8 cellular contexts compared by ENCODE assay signal in the genomic region with DNA sequence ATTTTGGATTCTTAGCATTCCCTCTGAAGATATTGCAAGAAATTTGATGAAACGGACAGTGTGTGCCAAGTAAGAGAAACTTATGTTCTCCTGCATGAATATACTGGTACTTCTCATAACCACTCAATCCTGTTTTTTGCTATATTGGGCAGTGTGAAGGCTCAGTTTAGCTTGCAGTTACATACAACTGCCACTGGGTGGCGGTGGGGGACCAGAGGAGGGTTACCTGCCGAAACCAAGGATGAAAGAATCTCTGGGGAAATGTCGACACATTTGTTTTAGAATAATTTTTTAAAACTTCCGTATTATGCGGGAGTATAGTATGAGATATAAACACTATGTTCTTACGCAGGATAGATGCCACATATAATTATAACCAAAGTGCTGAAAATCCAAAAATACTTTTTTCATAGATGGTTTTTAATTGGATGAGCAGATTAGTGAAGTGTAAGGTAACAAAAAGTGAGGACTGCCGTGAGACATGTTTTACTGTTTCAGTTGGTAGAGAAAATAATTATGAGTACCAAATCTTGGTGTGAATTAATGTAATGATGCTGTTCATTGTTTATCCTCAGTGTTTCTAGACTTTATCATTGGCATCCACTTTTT. TPM values are rescaled to one million over a fixed set of nuclear protein-coding genes. Genes with fewer than 3 reads are reported as not detected.
A peak's percentile ranks its signal among the peaks of the same experiment; 100 is the strongest.
DNase-seq lines count a peak whose midpoint lies in the region; ATAC-seq and TF ChIP-seq lines count a peak whose summit lies in the region.

No MANE protein-coding gene starts in this region.

- TF ChIP-seq CTCF in GM10266 (IDR thresholded peaks at IDR 0.05; ENCODE audit: control insufficient read depth, insufficient read depth, low read depth, missing control alignments) (peak; percentile 96), gastroesophageal sphincter (IDR thresholded peaks at IDR 0.05) (peak; percentile 89 to 92 (median 91)), uterus (IDR thresholded peaks at IDR 0.05) (peak; percentile 88 to 99 (median 94))

- intact Hi-C loops in uterus (cut with DNase I; ENCODE audit: low total_unique reads) = no loop called here

- H3K4me3 ChIP-seq in SJCRH30 (no peak overlapping the region), gastroesophageal sphincter (peak overlapping the region in 1 of 2 donors; percentile 14), uterus (peak overlapping the region in 1 of 2 donors; percentile 15)

- DNase-seq in GM10266 (ENCODE audit: extremely low spot score) (peak; percentile 52), HCEC 1CT (peak; percentile 51), M059J (ENCODE audit: low read depth) (peak; percentile 75), SJCRH30 (peak; percentile 37 to 80), pons (ENCODE audit: low spot score) (peak; percentile 86), uterus (peak; percentile 54 to 72)
- peak; percentile 37 for DNase-seq in activated gamma-delta T cell treated with anti-CD3 and anti-CD28 coated beads, Interleukin-2, amount 50 U/mL, for 16 hours (ENCODE audit: low read depth)

- H3K36me3 ChIP-seq in SJCRH30 (peaks cover 32% of the 10 kb centered on the region), gastroesophageal sphincter (peaks cover 0 to 30% of the 10 kb centered on the region in 2 donors), uterus (no peaks in the 10 kb centered on the region)

- WGBS in gastroesophageal sphincter (ENCODE audit: low coverage in 1 of 2), 2 donors = 3 to 6% methylated on average over 8 of the region's 8 CpGs

- peak; percentile 82 for ATAC-seq in gastroesophageal sphincter

- no peak overlapping the region for H3K27ac ChIP-seq in SJCRH30
- no peak overlapping the region for H3K27ac ChIP-seq in gastroesophageal sphincter
- peak overlapping the region; percentile 46 to 74 for H3K27ac ChIP-seq in uterus

- TF ChIP-seq POLR2A in gastroesophageal sphincter (IDR thresholded peaks at IDR 0.05) (no peak), uterus (IDR thresholded peaks at IDR 0.05) (no peak)

- H3K27me3 ChIP-seq in SJCRH30 (no peaks in the 10 kb centered on the region), gastroesophageal sphincter (no peaks in the 10 kb centered on the region), uterus (no peaks in the 10 kb centered on the region)

- H3K9me3 ChIP-seq in SJCRH30 (replicated peaks) (no peaks in the 10 kb centered on the region), gastroesophageal sphincter (no peaks in the 10 kb centered on the region), uterus (no peaks in the 10 kb centered on the region)

- H3K4me1 ChIP-seq in SJCRH30 (no peaks in the 10 kb centered on the region), gastroesophageal sphincter (peaks cover 0 to 43% (median 3%) of the 10 kb centered on the region in 3 donors), uterus (no peaks in the 10 kb centered on the region)

- TF ChIP-seq EP300 in gastroesophageal sphincter (IDR thresholded peaks at IDR 0.05) = no peak

RNA-seq across cellular contexts. Expression of a gene that starts 9.7 kb away (rescaled TPM):
- 32.9 and 43.4 TPM in 2 replicates for total RNA-seq in M059J (2014; rRNA removed; shearing (Covaris generic))
- total RNA-seq in SJCRH30 (2014; rRNA removed; shearing (Covaris generic)) = 29.0 and 30.2 TPM in 2 replicates
- total RNA-seq in gastroesophageal sphincter (10 to 100 TPM; 13.3 to 49.7 (median 22.3) TPM), uterus (10 to 100 TPM; 21.5 to 69.2 (median 47.8) TPM)

RNA-seq across cellular contexts. Expression of a gene that starts 39.5 kb away (rescaled TPM):
- total RNA-seq in M059J (2014; rRNA removed; shearing (Covaris generic)) = 14.3 and 23.6 TPM in 2 replicates
- 7.9 and 8.8 TPM in 2 replicates for total RNA-seq in SJCRH30 (2014; rRNA removed; shearing (Covaris generic))
- total RNA-seq in gastroesophageal sphincter (10 to 100 TPM; 31.0 to 54.8 (median 46.2) TPM), uterus (10 to 100 TPM; 13.1 to 49.3 (median 23.1) TPM)

Comparison
In these comparisons a context has a peak if more than half of its experiments do, and no peak if none do; other contexts are left out.
1. H3K27ac ChIP-seq: peak in uterus (2 of 2); none in SJCRH30 (single experiment) and gastroesophageal sphincter (0 of 4).
2. Peak in every context shown above with its lines, with median percentiles within 50 percentile points of each other: DNase-seq and CTCF ChIP-seq.